23 cellular contexts compared by ENCODE assay signal in genomic region chr7:73906874-73907273, GRCh38. TPM values are rescaled to one million over a fixed set of nuclear protein-coding genes. Genes with fewer than 3 reads are reported as not detected.
"Had no signal": no experiment of that assay in that cellular context is flagged by ENCODE, and none has a peak within 500 bp of the region (broad histone marks: within the 10 kb centered on the region; RNA-seq: fewer than 3 reads in every experiment).

No MANE protein-coding gene starts in this region.

- ATAC-seq: activated CD8-positive, alpha-beta T cell treated with anti-CD3 and anti-CD28 coated beads, Interleukin-2, amount 10 ng/mL, durations not matched to agents 7 days and 5 days; activated naive CD8-positive, alpha-beta T cell treated with anti-CD3 and anti-CD28 coated beads, Interleukin-2, amount 50 U/mL, for 24 hours; activated T-cell treated with anti-CD3 and anti-CD28 coated beads, Interleukin-2, amount 50 U/mL, for 72 hours; gastrocnemius medialis; natural killer cell; stimulated activated naive CD8-positive, alpha-beta T cell treated with anti-CD3 and anti-CD28 coated beads, Interleukin-15, Interleukin-2, amounts not matched to agents 100 U/mL and 50 U/mL, for 24 hours had no signal

- H3K27ac ChIP-seq: ascending aorta, breast epithelium, gastrocnemius medialis, heart left ventricle, left ventricle myocardium inferior, right atrium auricular region had no signal

- H3K9me3 ChIP-seq: ascending aorta, breast epithelium, gastrocnemius medialis, heart left ventricle, left ventricle myocardium inferior, right atrium auricular region had no signal

- H3K36me3 ChIP-seq: ascending aorta, breast epithelium, gastrocnemius medialis, heart left ventricle, left ventricle myocardium inferior, right atrium auricular region had no signal

- H3K4me1 ChIP-seq: breast epithelium, gastrocnemius medialis had no signal

- H3K4me3 ChIP-seq: ascending aorta, breast epithelium, gastrocnemius medialis, heart left ventricle, left ventricle myocardium inferior, right atrium auricular region had no signal

- H3K27me3 ChIP-seq: ascending aorta, breast epithelium, gastrocnemius medialis, heart left ventricle, right atrium auricular region had no signal

- DNase-seq: activated CD4-positive, alpha-beta T cell treated with anti-CD3 and anti-CD28 coated beads, Interleukin-2, amount 10 ng/mL, durations not matched to agents 24 days and 14 days; activated CD4-positive, CD25-positive, alpha-beta regulatory T cell; activated CD8-positive, alpha-beta memory T cell treated with anti-CD3 and anti-CD28 coated beads, Interleukin-2, amount 50 U/mL, for 4 hours; activated CD8-positive, alpha-beta T cell treated with anti-CD3 and anti-CD28 coated beads, Interleukin-2, amount 10 ng/mL, durations not matched to agents 7 days and 5 days; activated naive CD4-positive, alpha-beta T cell; activated naive CD8-positive, alpha-beta T cell treated with anti-CD3 and anti-CD28 coated beads, Interleukin-2, amount 50 U/mL, for 24 hours; activated T-cell treated with anti-CD3 and anti-CD28 coated beads, Interleukin-2, amount 50 U/mL, for 72 hours; dermis blood vessel endothelial cell; gastrocnemius medialis; left ventricle myocardium inferior; natural killer cell; occipital lobe; small intestine; stimulated activated CD4-positive, alpha-beta T cell treated with anti-CD3 and anti-CD28 coated beads, Interleukin-4, amount 100 ng/mL, for 4 hours; stimulated activated naive CD8-positive, alpha-beta T cell treated with anti-CD3 and anti-CD28 coated beads, Interleukin-15, Interleukin-2, amounts not matched to agents 100 U/mL and 50 U/mL, for 24 hours had no signal

RNA-seq across cellular contexts. Expression of gene TMEM270, which starts 45.9 kb away (rescaled TPM):
- total RNA-seq: activated CD4-positive, alpha-beta T cell treated with anti-CD3 and anti-CD28 coated beads, Interleukin-2, amount 10 ng/mL, durations not matched to agents 24 days and 14 days; activated CD8-positive, alpha-beta T cell treated with anti-CD3 and anti-CD28 coated beads, Interleukin-2, amount 10 ng/mL, durations not matched to agents 7 days and 5 days; activated T-cell treated with anti-CD3 and anti-CD28 coated beads, Interleukin-2, amount 50 U/mL, for 72 hours; ascending aorta; breast epithelium; cerebellum; dermis blood vessel endothelial cell; epithelial cell of proximal tubule; gastrocnemius medialis; heart left ventricle; left ventricle myocardium inferior; natural killer cell; occipital lobe; progenitor cell of endocrine pancreas; right atrium auricular region; T-helper 1 cell treated with Interleukin-12 subunit alpha and Interleukin-12 subunit beta and Interleukin-4 antibody, amounts not matched to agents 30 ng/mL and 1 ng/mL, for 36 hours had no signal
